ENCODE assay signal across 1 cellular context in the genomic region with DNA sequence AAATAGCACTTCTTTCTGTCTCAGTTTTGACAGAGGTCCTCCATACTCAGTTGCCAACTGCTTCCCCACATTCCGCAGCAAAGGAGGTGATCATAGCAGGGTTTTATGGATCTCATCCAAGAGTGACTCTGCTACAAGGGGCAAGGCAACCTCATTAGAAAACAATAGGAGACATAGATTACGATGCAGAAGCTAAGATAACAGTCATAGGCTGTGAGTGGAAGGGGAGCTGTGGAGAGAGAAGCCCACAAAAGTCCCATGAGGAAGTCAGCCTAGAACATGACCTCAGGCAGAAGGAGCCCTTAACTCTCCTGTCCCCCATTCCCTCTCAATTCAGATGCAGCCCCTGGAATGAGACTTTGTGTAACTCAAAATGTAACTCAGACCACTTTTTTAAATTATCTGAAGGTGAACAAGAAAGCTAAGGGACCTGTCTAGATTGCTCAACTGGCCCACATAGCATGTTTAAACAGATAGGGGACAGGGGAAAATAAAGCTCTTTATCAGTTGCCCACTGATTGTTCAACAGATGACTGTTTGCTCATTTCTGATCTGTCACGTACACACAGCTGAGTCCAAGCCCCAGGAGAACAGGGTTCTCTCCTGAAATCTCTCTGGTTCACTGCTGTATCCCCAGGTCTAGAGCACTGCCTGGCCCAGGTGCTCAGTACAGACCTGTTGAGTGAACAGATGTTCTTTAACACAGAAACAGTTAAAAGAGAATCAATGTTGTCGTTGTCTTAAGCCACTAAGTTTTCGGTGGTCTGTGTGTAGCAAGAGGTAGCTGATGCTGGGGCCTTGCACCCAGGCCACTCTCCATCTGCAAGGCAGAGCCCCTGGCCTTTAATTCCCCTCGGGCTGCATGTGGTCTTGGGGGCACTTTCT.
TF ChIP-seq lines count a peak whose summit lies in the region.

No MANE protein-coding gene starts in this region.

TF ChIP-seq in HepG2, 621 proteins besides CTCF, POLR2A, EP300 and RAD21 (continued from another document and continues in another):
- TF ChIP-seq ZNF160 (CRISPR knock-in tag; IDR thresholded peaks at IDR 0.05), result no peak; the same call in 1 of the 2 replicates
- peak; percentile 32; the same call in 1 of the 2 replicates for TF ChIP-seq ZBTB38 (CRISPR knock-in tag; IDR thresholded peaks at IDR 0.05)
- TF ChIP-seq, protein P1, sequence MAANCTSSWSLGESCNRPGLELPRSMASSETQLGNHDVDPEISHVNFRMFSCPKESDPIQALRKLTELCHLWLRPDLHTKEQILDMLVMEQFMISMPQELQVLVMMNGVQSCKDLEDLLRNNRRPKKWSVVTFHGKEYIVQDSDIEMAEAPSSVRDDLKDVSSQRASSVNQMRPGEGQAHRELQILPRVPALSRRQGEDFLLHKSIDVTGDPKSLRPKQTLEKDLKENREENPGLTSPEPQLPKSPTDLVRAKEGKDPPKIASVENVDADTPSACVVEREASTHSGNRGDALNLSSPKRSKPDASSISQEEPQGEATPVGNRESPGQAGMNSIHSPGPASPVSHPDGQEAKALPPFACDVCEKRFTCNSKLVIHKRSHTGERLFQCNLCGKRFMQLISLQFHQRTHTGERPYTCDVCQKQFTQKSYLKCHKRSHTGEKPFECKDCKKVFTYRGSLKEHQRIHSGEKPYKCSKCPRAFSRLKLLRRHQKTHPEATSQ (CRISPR knock-in tag; IDR thresholded peaks at IDR 0.05; ENCODE audit: borderline replicate concordance), result no peak
- no peak for TF ChIP-seq MBNL3 (CRISPR knock-in tag; conservative IDR thresholded peaks at IDR 0.05)
- TF ChIP-seq KDM6A (CRISPR knock-in tag; IDR thresholded peaks at IDR 0.05; ENCODE audit: low read depth), result peak; percentile 48
- TF ChIP-seq, protein P2, sequence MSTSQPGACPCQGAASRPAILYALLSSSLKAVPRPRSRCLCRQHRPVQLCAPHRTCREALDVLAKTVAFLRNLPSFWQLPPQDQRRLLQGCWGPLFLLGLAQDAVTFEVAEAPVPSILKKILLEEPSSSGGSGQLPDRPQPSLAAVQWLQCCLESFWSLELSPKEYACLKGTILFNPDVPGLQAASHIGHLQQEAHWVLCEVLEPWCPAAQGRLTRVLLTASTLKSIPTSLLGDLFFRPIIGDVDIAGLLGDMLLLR (CRISPR knock-in tag; IDR thresholded peaks at IDR 0.05), result no peak
- TF ChIP-seq IRX3 (CRISPR knock-in tag; IDR thresholded peaks at IDR 0.05; ENCODE audit: borderline replicate concordance, low read depth), result no peak
- 0 out of 2 replicates have a peak, but pooled peaks have one; percentile 71 for TF ChIP-seq ZNF775 (CRISPR knock-in tag; IDR thresholded peaks at IDR 0.05; ENCODE audit: borderline replicate concordance)
- TF ChIP-seq SAP130 (CRISPR knock-in tag; IDR thresholded peaks at IDR 0.05; ENCODE audit: low read depth), result peak; percentile 93
- TF ChIP-seq ELF3 (CRISPR knock-in tag; IDR thresholded peaks at IDR 0.05), result peak; percentile 65; the same call in 1 of the 2 replicates
- TF ChIP-seq ZNF562 (CRISPR knock-in tag; IDR thresholded peaks at IDR 0.05; ENCODE audit: borderline replicate concordance), result no peak
- TF ChIP-seq GFI1 (CRISPR knock-in tag; IDR thresholded peaks at IDR 0.05; ENCODE audit: borderline replicate concordance), result peak; percentile 94
- TF ChIP-seq, protein P3, sequence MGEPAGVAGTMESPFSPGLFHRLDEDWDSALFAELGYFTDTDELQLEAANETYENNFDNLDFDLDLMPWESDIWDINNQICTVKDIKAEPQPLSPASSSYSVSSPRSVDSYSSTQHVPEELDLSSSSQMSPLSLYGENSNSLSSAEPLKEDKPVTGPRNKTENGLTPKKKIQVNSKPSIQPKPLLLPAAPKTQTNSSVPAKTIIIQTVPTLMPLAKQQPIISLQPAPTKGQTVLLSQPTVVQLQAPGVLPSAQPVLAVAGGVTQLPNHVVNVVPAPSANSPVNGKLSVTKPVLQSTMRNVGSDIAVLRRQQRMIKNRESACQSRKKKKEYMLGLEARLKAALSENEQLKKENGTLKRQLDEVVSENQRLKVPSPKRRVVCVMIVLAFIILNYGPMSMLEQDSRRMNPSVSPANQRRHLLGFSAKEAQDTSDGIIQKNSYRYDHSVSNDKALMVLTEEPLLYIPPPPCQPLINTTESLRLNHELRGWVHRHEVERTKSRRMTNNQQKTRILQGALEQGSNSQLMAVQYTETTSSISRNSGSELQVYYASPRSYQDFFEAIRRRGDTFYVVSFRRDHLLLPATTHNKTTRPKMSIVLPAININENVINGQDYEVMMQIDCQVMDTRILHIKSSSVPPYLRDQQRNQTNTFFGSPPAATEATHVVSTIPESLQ (CRISPR knock-in tag; conservative IDR thresholded peaks at IDR 0.05), result 0 out of 2 replicates have a peak, but pooled peaks have one; percentile 22
- peak; percentile 47; the same call in 1 of the 2 replicates for TF ChIP-seq YEATS2 (CRISPR knock-in tag; IDR thresholded peaks at IDR 0.05; ENCODE audit: borderline replicate concordance)
- 0 out of 2 replicates have a peak, but pooled peaks have one; percentile 6 for TF ChIP-seq KMT2B (CRISPR knock-in tag; IDR thresholded peaks at IDR 0.05)
- TF ChIP-seq ZNF660 (CRISPR knock-in tag; IDR thresholded peaks at IDR 0.05; ENCODE audit: borderline replicate concordance, low read depth), result no peak
- TF ChIP-seq, protein P4, sequence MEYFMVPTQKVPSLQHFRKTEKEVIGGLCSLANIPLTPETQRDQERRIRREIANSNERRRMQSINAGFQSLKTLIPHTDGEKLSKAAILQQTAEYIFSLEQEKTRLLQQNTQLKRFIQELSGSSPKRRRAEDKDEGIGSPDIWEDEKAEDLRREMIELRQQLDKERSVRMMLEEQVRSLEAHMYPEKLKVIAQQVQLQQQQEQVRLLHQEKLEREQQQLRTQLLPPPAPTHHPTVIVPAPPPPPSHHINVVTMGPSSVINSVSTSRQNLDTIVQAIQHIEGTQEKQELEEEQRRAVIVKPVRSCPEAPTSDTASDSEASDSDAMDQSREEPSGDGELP (IDR thresholded peaks at IDR 0.05; ENCODE audit: borderline replicate concordance, low read depth), result peak; percentile 96
- TF ChIP-seq, protein P5, sequence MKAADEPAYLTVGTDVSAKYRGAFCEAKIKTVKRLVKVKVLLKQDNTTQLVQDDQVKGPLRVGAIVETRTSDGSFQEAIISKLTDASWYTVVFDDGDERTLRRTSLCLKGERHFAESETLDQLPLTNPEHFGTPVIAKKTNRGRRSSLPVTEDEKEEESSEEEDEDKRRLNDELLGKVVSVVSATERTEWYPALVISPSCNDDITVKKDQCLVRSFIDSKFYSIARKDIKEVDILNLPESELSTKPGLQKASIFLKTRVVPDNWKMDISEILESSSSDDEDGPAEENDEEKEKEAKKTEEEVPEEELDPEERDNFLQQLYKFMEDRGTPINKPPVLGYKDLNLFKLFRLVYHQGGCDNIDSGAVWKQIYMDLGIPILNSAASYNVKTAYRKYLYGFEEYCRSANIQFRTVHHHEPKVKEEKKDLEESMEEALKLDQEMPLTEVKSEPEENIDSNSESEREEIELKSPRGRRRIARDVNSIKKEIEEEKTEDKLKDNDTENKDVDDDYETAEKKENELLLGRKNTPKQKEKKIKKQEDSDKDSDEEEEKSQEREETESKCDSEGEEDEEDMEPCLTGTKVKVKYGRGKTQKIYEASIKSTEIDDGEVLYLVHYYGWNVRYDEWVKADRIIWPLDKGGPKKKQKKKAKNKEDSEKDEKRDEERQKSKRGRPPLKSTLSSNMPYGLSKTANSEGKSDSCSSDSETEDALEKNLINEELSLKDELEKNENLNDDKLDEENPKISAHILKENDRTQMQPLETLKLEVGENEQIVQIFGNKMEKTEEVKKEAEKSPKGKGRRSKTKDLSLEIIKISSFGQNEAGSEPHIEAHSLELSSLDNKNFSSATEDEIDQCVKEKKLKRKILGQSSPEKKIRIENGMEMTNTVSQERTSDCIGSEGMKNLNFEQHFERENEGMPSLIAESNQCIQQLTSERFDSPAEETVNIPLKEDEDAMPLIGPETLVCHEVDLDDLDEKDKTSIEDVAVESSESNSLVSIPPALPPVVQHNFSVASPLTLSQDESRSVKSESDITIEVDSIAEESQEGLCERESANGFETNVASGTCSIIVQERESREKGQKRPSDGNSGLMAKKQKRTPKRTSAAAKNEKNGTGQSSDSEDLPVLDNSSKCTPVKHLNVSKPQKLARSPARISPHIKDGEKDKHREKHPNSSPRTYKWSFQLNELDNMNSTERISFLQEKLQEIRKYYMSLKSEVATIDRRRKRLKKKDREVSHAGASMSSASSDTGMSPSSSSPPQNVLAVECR (CRISPR knock-in tag; IDR thresholded peaks at IDR 0.05; ENCODE audit: borderline replicate concordance), result peak; percentile 60; the same call in 1 of the 2 replicates
- TF ChIP-seq, protein P6, sequence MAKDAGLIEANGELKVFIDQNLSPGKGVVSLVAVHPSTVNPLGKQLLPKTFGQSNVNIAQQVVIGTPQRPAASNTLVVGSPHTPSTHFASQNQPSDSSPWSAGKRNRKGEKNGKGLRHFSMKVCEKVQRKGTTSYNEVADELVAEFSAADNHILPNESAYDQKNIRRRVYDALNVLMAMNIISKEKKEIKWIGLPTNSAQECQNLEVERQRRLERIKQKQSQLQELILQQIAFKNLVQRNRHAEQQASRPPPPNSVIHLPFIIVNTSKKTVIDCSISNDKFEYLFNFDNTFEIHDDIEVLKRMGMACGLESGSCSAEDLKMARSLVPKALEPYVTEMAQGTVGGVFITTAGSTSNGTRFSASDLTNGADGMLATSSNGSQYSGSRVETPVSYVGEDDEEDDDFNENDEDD (CRISPR knock-in tag; IDR thresholded peaks at IDR 0.05; ENCODE audit: borderline replicate concordance), result no peak
- TF ChIP-seq SRSF9 (IDR thresholded peaks at IDR 0.05; ENCODE audit: borderline replicate concordance, insufficient read depth, low read depth, low read length, poor library complexity, severe bottlenecking), result no peak
- TF ChIP-seq, protein P7, sequence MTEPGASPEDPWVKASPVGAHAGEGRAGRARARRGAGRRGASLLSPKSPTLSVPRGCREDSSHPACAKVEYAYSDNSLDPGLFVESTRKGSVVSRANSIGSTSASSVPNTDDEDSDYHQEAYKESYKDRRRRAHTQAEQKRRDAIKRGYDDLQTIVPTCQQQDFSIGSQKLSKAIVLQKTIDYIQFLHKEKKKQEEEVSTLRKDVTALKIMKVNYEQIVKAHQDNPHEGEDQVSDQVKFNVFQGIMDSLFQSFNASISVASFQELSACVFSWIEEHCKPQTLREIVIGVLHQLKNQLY (CRISPR knock-in tag; IDR thresholded peaks at IDR 0.05), result no peak; the same call in 1 of the 2 replicates
- TF ChIP-seq, protein P8, sequence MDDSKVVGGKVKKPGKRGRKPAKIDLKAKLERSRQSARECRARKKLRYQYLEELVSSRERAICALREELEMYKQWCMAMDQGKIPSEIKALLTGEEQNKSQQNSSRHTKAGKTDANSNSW (CRISPR knock-in tag; IDR thresholded peaks at IDR 0.05; ENCODE audit: borderline replicate concordance), result no peak
- TF ChIP-seq, protein P9, sequence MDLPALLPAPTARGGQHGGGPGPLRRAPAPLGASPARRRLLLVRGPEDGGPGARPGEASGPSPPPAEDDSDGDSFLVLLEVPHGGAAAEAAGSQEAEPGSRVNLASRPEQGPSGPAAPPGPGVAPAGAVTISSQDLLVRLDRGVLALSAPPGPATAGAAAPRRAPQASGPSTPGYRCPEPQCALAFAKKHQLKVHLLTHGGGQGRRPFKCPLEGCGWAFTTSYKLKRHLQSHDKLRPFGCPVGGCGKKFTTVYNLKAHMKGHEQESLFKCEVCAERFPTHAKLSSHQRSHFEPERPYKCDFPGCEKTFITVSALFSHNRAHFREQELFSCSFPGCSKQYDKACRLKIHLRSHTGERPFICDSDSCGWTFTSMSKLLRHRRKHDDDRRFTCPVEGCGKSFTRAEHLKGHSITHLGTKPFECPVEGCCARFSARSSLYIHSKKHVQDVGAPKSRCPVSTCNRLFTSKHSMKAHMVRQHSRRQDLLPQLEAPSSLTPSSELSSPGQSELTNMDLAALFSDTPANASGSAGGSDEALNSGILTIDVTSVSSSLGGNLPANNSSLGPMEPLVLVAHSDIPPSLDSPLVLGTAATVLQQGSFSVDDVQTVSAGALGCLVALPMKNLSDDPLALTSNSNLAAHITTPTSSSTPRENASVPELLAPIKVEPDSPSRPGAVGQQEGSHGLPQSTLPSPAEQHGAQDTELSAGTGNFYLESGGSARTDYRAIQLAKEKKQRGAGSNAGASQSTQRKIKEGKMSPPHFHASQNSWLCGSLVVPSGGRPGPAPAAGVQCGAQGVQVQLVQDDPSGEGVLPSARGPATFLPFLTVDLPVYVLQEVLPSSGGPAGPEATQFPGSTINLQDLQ (CRISPR knock-in tag; IDR thresholded peaks at IDR 0.05), result peak; percentile 62; the same call in 1 of the 2 replicates
- 0 out of 2 replicates have a peak, but pooled peaks have one; percentile 1 for TF ChIP-seq ZNF629 (CRISPR knock-in tag; conservative IDR thresholded peaks at IDR 0.05)
- no peak for TF ChIP-seq SATB2 (CRISPR knock-in tag; IDR thresholded peaks at IDR 0.05)
- TF ChIP-seq, protein P10, sequence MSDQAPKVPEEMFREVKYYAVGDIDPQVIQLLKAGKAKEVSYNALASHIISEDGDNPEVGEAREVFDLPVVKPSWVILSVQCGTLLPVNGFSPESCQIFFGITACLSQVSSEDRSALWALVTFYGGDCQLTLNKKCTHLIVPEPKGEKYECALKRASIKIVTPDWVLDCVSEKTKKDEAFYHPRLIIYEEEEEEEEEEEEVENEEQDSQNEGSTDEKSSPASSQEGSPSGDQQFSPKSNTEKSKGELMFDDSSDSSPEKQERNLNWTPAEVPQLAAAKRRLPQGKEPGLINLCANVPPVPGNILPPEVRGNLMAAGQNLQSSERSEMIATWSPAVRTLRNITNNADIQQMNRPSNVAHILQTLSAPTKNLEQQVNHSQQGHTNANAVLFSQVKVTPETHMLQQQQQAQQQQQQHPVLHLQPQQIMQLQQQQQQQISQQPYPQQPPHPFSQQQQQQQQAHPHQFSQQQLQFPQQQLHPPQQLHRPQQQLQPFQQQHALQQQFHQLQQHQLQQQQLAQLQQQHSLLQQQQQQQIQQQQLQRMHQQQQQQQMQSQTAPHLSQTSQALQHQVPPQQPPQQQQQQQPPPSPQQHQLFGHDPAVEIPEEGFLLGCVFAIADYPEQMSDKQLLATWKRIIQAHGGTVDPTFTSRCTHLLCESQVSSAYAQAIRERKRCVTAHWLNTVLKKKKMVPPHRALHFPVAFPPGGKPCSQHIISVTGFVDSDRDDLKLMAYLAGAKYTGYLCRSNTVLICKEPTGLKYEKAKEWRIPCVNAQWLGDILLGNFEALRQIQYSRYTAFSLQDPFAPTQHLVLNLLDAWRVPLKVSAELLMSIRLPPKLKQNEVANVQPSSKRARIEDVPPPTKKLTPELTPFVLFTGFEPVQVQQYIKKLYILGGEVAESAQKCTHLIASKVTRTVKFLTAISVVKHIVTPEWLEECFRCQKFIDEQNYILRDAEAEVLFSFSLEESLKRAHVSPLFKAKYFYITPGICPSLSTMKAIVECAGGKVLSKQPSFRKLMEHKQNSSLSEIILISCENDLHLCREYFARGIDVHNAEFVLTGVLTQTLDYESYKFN (CRISPR knock-in tag; conservative IDR thresholded peaks at IDR 0.05), result peak; percentile 91
- peak; percentile 21; the same call in 1 of the 2 replicates for TF ChIP-seq KLF12 (CRISPR knock-in tag; IDR thresholded peaks at IDR 0.05; ENCODE audit: borderline replicate concordance)
- TF ChIP-seq ZNF572 (CRISPR knock-in tag; IDR thresholded peaks at IDR 0.05), result no peak
- TF ChIP-seq, protein P11, sequence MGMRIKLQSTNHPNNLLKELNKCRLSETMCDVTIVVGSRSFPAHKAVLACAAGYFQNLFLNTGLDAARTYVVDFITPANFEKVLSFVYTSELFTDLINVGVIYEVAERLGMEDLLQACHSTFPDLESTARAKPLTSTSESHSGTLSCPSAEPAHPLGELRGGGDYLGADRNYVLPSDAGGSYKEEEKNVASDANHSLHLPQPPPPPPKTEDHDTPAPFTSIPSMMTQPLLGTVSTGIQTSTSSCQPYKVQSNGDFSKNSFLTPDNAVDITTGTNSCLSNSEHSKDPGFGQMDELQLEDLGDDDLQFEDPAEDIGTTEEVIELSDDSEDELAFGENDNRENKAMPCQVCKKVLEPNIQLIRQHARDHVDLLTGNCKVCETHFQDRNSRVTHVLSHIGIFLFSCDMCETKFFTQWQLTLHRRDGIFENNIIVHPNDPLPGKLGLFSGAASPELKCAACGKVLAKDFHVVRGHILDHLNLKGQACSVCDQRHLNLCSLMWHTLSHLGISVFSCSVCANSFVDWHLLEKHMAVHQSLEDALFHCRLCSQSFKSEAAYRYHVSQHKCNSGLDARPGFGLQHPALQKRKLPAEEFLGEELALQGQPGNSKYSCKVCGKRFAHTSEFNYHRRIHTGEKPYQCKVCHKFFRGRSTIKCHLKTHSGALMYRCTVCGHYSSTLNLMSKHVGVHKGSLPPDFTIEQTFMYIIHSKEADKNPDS (CRISPR knock-in tag; IDR thresholded peaks at IDR 0.05), result peak; percentile 51; the same call in 1 of the 2 replicates
